ENCODE assay signal across 8 cellular contexts in genomic region chr9:137086531-137087408, GRCh38. TPM values are rescaled to one million over a fixed set of nuclear protein-coding genes. Genes with fewer than 3 reads are reported as not detected.
DNase-seq lines count a peak whose midpoint lies in the region; ATAC-seq, FAIRE-seq and TF ChIP-seq lines count a peak whose summit lies in the region.

Gene MAN1B1 (plus strand): TSS chr9:137086985. CDS start chr9:137087000, 15 bp downstream.

- H3K27ac Mint-ChIP-seq in activated naive CD8-positive, alpha-beta T cell treated with anti-CD3 and anti-CD28 coated beads, Interleukin-2, amount 50 U/mL, for 24 hours, result peak within 1 kb of the TSS; percentile 95

- H3K4me3 Mint-ChIP-seq in activated naive CD8-positive, alpha-beta T cell treated with anti-CD3 and anti-CD28 coated beads, Interleukin-2, amount 50 U/mL, for 24 hours, result peak within 1 kb of the TSS; percentile 88

- H3K9me3 ChIP-seq in pancreas (no peaks in the 10 kb centered on the region), tibial artery (no peaks in the 10 kb centered on the region)

- H3K4me1 ChIP-seq in pancreas (peaks cover 0 to 5% (median 5%) of the 10 kb centered on the region in 3 donors), tibial artery (peaks cover 0 to 46% (median 14%) of the 10 kb centered on the region in 4 donors)

- TF ChIP-seq CTCF in GM12865 (IDR thresholded peaks at IDR 0.05; ENCODE audit: insufficient read depth, low read depth, low read length, missing control alignments), result no peak
- no peak for TF ChIP-seq CTCF in pancreas (IDR thresholded peaks at IDR 0.05)
- no peak for TF ChIP-seq CTCF in tibial artery (IDR thresholded peaks at IDR 0.05)

- H3K27me3 Mint-ChIP-seq in activated naive CD8-positive, alpha-beta T cell treated with anti-CD3 and anti-CD28 coated beads, Interleukin-2, amount 50 U/mL, for 24 hours, result no peaks in the 10 kb centered on the region

- H3K4me1 Mint-ChIP-seq in activated naive CD8-positive, alpha-beta T cell treated with anti-CD3 and anti-CD28 coated beads, Interleukin-2, amount 50 U/mL, for 24 hours, result peaks cover 45% of the 10 kb centered on the region

- no peaks in the 10 kb centered on the region for H3K9me3 Mint-ChIP-seq in activated naive CD8-positive, alpha-beta T cell treated with anti-CD3 and anti-CD28 coated beads, Interleukin-2, amount 50 U/mL, for 24 hours

- FAIRE-seq in pancreas (lab: Jason Lieb, UNC), result no peak

- H3K36me3 ChIP-seq in pancreas, result no peaks in the 10 kb centered on the region
- peaks cover 0 to 42% (median 17%) of the 10 kb centered on the region in 3 donors for H3K36me3 ChIP-seq in tibial artery

- DNase-seq in GM12865 (ENCODE audit: low read depth), result peak; percentile 100
- DNase-seq in NCI-H1417 treated with DMSO at 0.1 percent for 48 hours (lab: John Stamatoyannopoulos, UW), result peak; percentile 96
- DNase-seq in SW480 (ENCODE audit: low spot score), result peak; percentile 98
- DNase-seq in activated naive CD8-positive, alpha-beta T cell treated with anti-CD3 and anti-CD28 coated beads, Interleukin-2, amount 50 U/mL, for 24 hours, result peak; percentile 100
- DNase-seq in Right ventricle myocardium superior, result peak; percentile 100
- DNase-seq in pancreas, result peak; percentile 99 to 100 (median 100)
- peak; percentile 97 to 99 for DNase-seq in tibial artery

- WGBS in pancreas, 2 donors, result 0 to 1% methylated on average over 94 to 101 of the region's 101 CpGs

- ATAC-seq in HG02763 (IDR thresholded peaks at IDR 0.05; ENCODE audit: unreplicated experiment) (peak; percentile 81), Right ventricle myocardium superior (ENCODE audit: poor library complexity) (peak; percentile 92), pancreas (peak; percentile 89 to 93 (median 92))
- peak; percentile 84 for ATAC-seq in activated naive CD8-positive, alpha-beta T cell treated with anti-CD3 and anti-CD28 coated beads, Interleukin-2, amount 50 U/mL, for 24 hours

- H3K27ac ChIP-seq in pancreas, result peak within 1 kb of the TSS; percentile 83 to 92 (median 88)
- H3K27ac ChIP-seq in tibial artery, result peak within 1 kb of the TSS; percentile 86 to 93

- H3K36me3 Mint-ChIP-seq in activated naive CD8-positive, alpha-beta T cell treated with anti-CD3 and anti-CD28 coated beads, Interleukin-2, amount 50 U/mL, for 24 hours (ENCODE audit: low read depth), result peaks cover 2% of the 10 kb centered on the region

- H3K4me3 ChIP-seq in GM12865 (ENCODE audit: low read depth, low read length) (peak within 1 kb of the TSS; percentile 98), pancreas (peak within 1 kb of the TSS; percentile 71 to 82 (median 74)), tibial artery (peak within 1 kb of the TSS; percentile 70 to 75)

- intact Hi-C loops in Right ventricle myocardium superior (cut with DNase I), result no loop called here
- intact Hi-C loops in pancreas (cut with DNase I), result no loop called here
- intact Hi-C loops in tibial artery (cut with DNase I; ENCODE audit: low total_unique reads), result no loop called here

- no peaks in the 10 kb centered on the region for H3K27me3 ChIP-seq in pancreas
- H3K27me3 ChIP-seq in tibial artery, result peaks cover 0 to 4% of the 10 kb centered on the region in 2 donors

RNA-seq across cellular contexts. Expression of gene MAN1B1, which starts in this region (rescaled TPM):
- total RNA-seq in Right ventricle myocardium superior (20.3 TPM), pancreas (10 to 100 TPM; 22.0 to 33.5 (median 26.0) TPM)
- 10 to 100 TPM; 83.6 to 86.0 TPM for polyA plus RNA-seq in pancreas

Comparison
In these comparisons a context has a peak if more than half of its experiments do, and no peak if none do; other contexts are left out.
1. Peak in every context shown above with its lines: DNase-seq, ATAC-seq, H3K4me3 ChIP-seq and H3K27ac ChIP-seq.